Comparison of ENCODE assay signal across 13 cellular contexts in the genomic region with DNA sequence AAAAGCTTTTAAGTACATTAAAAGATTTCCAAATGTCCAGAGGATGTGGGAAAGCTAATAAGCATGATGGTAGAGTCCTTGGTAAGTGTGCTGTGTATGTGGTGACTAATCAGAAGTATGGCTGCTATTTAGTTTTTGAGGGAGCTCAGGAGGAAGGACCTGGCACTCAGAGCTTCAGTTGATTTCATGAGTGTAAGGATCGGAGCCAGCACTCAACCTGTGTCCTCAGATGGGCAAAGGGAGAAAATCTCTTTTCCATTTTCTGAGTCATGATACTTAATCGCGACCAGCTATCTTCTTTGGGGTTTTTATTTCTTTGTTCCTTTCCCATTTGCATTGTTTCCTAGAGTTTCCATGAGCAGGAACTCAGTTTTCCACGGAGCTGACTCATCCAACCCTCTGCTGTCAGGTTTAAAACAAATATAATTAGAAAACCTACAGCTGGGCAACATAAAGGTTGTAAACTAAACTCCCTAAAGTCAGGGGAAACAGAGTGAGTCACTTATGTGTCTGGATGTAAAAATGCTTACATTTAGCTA.
A peak's percentile ranks its signal among the peaks of the same experiment; 100 is the strongest.
DNase-seq lines count a peak whose midpoint lies in the region; ATAC-seq and TF ChIP-seq lines count a peak whose summit lies in the region.
"Had no signal": no experiment of that assay in that cellular context is flagged by ENCODE, and none has a peak within 500 bp of the region (broad histone marks: within the 10 kb centered on the region; RNA-seq: fewer than 3 reads in every experiment).

No MANE protein-coding gene starts in this region.

- TF ChIP-seq CTCF in osteocyte (IDR thresholded peaks at IDR 0.05) (no peak), GM10248 (IDR thresholded peaks at IDR 0.05; ENCODE audit: control extremely low read depth, extremely low read depth, low read depth, missing control alignments) (no peak)

- DNase-seq in DMS53 treated with DMSO at 0.1 percent for 48 hours (lab: John Stamatoyannopoulos, UW; ENCODE audit: unreplicated experiment) (peak; percentile 71), NCI-H69 (lab: John Stamatoyannopoulos, UW) (peak; percentile 28), dermis microvascular lymphatic vessel endothelial cell (ENCODE audit: low read depth in 2 of 2) (peak; percentile 69 to 95), osteocyte (ENCODE audit: extremely low spot score, unreplicated experiment) (no peak), GM10248 (ENCODE audit: extremely low spot score) (no peak)
- DNase-seq in activated T-helper 1 cell treated with anti-CD3 and anti-CD28 coated beads, Interleukin-12 subunit alpha, Interleukin-12 subunit beta, Interleukin-2, Interleukin-4 antibody, amounts not matched to agents 30 ng/mL and 10 ng/mL and 1 ng/mL, durations not matched to agents 14 hours and 24 hours and 36 hours (ENCODE audit: low spot score) = no peak
- DNase-seq: GF-D8; immature natural killer cell; SIG-M5; stimulated activated naive CD4-positive, alpha-beta T cell treated with Interleukin-2 at 50 U/mL for 16 hours had no signal

- H3K27me3 Mint-ChIP-seq in osteocyte (ENCODE audit: unreplicated experiment) = no peaks in the 10 kb centered on the region
- no peaks in the 10 kb centered on the region for H3K27me3 Mint-ChIP-seq in activated T-helper 1 cell treated with anti-CD3 and anti-CD28 coated beads, Interleukin-12 subunit alpha, Interleukin-12 subunit beta, Interleukin-2, Interleukin-4 antibody, amounts not matched to agents 30 ng/mL and 10 ng/mL and 1 ng/mL, durations not matched to agents 14 hours and 24 hours and 36 hours (ENCODE audit: insufficient read depth)

- intact Hi-C loops in activated T-helper 1 cell treated with anti-CD3 and anti-CD28 coated beads, Interleukin-12 subunit alpha, Interleukin-12 subunit beta, Interleukin-2, Interleukin-4 antibody, amounts not matched to agents 30 ng/mL and 10 ng/mL and 1 ng/mL, durations not matched to agents 14 hours and 24 hours and 36 hours (cut with micrococcal nuclease) = no loop called here

- peak overlapping the region; percentile 29 for H3K27ac Mint-ChIP-seq in osteocyte (ENCODE audit: unreplicated experiment)
- H3K27ac Mint-ChIP-seq in activated T-helper 1 cell treated with anti-CD3 and anti-CD28 coated beads, Interleukin-12 subunit alpha, Interleukin-12 subunit beta, Interleukin-2, Interleukin-4 antibody, amounts not matched to agents 30 ng/mL and 10 ng/mL and 1 ng/mL, durations not matched to agents 14 hours and 24 hours and 36 hours = no peak overlapping the region
- H3K27ac Mint-ChIP-seq: immature natural killer cell had no signal

- ATAC-seq in GM18517 (IDR thresholded peaks at IDR 0.05; ENCODE audit: unreplicated experiment) (no peak), HG03039 (IDR thresholded peaks at IDR 0.05; ENCODE audit: unreplicated experiment) (no peak)
- ATAC-seq: sciatic nerve had no signal

- POLR2A ChIA-PET in GM10248 (lab: Yijun Ruan, JAX) = no interaction called here

- CTCF ChIA-PET in GM10248 (lab: Yijun Ruan, JAX) = interaction anchor here (1.3 to 2.2 kb wide), 5 partner anchors 11 to 23 kb away, joined by 3 to 11 read pairs (median 5); no protein-coding TSS in a partner anchor

- peaks cover 3% of the 10 kb centered on the region for H3K36me3 Mint-ChIP-seq in osteocyte (ENCODE audit: unreplicated experiment)
- no peaks in the 10 kb centered on the region for H3K36me3 Mint-ChIP-seq in activated T-helper 1 cell treated with anti-CD3 and anti-CD28 coated beads, Interleukin-12 subunit alpha, Interleukin-12 subunit beta, Interleukin-2, Interleukin-4 antibody, amounts not matched to agents 30 ng/mL and 10 ng/mL and 1 ng/mL, durations not matched to agents 14 hours and 24 hours and 36 hours (ENCODE audit: low read depth)

- no peaks in the 10 kb centered on the region for H3K9me3 Mint-ChIP-seq in osteocyte (ENCODE audit: unreplicated experiment)
- H3K9me3 Mint-ChIP-seq in activated T-helper 1 cell treated with anti-CD3 and anti-CD28 coated beads, Interleukin-12 subunit alpha, Interleukin-12 subunit beta, Interleukin-2, Interleukin-4 antibody, amounts not matched to agents 30 ng/mL and 10 ng/mL and 1 ng/mL, durations not matched to agents 14 hours and 24 hours and 36 hours = no peaks in the 10 kb centered on the region
- H3K9me3 Mint-ChIP-seq: immature natural killer cell had no signal

- H3K4me1 Mint-ChIP-seq in osteocyte (ENCODE audit: unreplicated experiment) = peaks cover 14% of the 10 kb centered on the region
- peaks cover 9% of the 10 kb centered on the region for H3K4me1 Mint-ChIP-seq in activated T-helper 1 cell treated with anti-CD3 and anti-CD28 coated beads, Interleukin-12 subunit alpha, Interleukin-12 subunit beta, Interleukin-2, Interleukin-4 antibody, amounts not matched to agents 30 ng/mL and 10 ng/mL and 1 ng/mL, durations not matched to agents 14 hours and 24 hours and 36 hours (ENCODE audit: low read depth)
- H3K4me1 Mint-ChIP-seq: immature natural killer cell had no signal

- no peak overlapping the region for H3K4me3 Mint-ChIP-seq in osteocyte (ENCODE audit: unreplicated experiment)
- H3K4me3 Mint-ChIP-seq in activated T-helper 1 cell treated with anti-CD3 and anti-CD28 coated beads, Interleukin-12 subunit alpha, Interleukin-12 subunit beta, Interleukin-2, Interleukin-4 antibody, amounts not matched to agents 30 ng/mL and 10 ng/mL and 1 ng/mL, durations not matched to agents 14 hours and 24 hours and 36 hours = no peak overlapping the region
- H3K4me3 Mint-ChIP-seq: immature natural killer cell had no signal

Comparison
In these comparisons a context has a peak if more than half of its experiments do, and no peak if none do; other contexts are left out.
1. DNase-seq: peak in DMS53 treated with DMSO at 0.1 percent for 48 hours (single experiment), NCI-H69 (single experiment) and dermis microvascular lymphatic vessel endothelial cell (2 of 2); none in osteocyte (single experiment), activated T-helper 1 cell treated with anti-CD3 and anti-CD28 coated beads, Interleukin-12 subunit alpha, Interleukin-12 subunit beta, Interleukin-2, Interleukin-4 antibody, amounts not matched to agents 30 ng/mL and 10 ng/mL and 1 ng/mL, durations not matched to agents 14 hours and 24 hours and 36 hours (single experiment) and GM10248 (single experiment).